ENCODE assay signal across 22 cellular contexts in genomic region chr4:82790060-82790660, GRCh38. TPM values are rescaled to one million over a fixed set of nuclear protein-coding genes. Genes with fewer than 3 reads are reported as not detected.
DNase-seq lines count a peak whose midpoint lies in the region; ATAC-seq and TF ChIP-seq lines count a peak whose summit lies in the region.
"Had no signal": no experiment of that assay in that cellular context is flagged by ENCODE, and none has a peak within 500 bp of the region (broad histone marks: within the 10 kb centered on the region; RNA-seq: fewer than 3 reads in every experiment).

No MANE protein-coding gene starts in this region.

- H3K4me1 ChIP-seq in right atrium auricular region = peaks cover 0 to 5% of the 10 kb centered on the region in 2 donors

- H3K27me3 ChIP-seq in right atrium auricular region (no peaks in the 10 kb centered on the region), dorsolateral prefrontal cortex (no peaks in the 10 kb centered on the region)

- peaks cover 69% of the 10 kb centered on the region for H3K4me1 Mint-ChIP-seq in neural crest cell

- H3K9me3 Mint-ChIP-seq in neural crest cell = no peaks in the 10 kb centered on the region
- H3K9me3 Mint-ChIP-seq: CD8-positive, alpha-beta memory T cell had no signal

- DNase-seq in right atrium auricular region (ENCODE audit: low spot score) = peak; percentile 47
- no peak for DNase-seq in Right ventricle myocardium superior
- DNase-seq in dorsolateral prefrontal cortex = peak in 2 of 10 donors; percentile 40 to 65
- DNase-seq in neural crest cell (ENCODE audit: low read depth, low spot score) = no peak
- no peak for DNase-seq in HUDEP-2 (lab: John Stamatoyannopoulos, UW; ENCODE audit: unreplicated experiment in 76 of 76)
- no peak for DNase-seq in NCI-H146 treated with DMSO at 0.1 percent for 48 hours (lab: John Stamatoyannopoulos, UW; ENCODE audit: unreplicated experiment)
- DNase-seq: CD8-positive, alpha-beta memory T cell; GM23248; NCI-H1417; NCI-H1930; NCI-H226; NCI-H510A treated with DMSO at 0.1 percent for 48 hours; NCI-H748 treated with DMSO at 0.1 percent for 48 hours; NK-92 treated with Interleukin-12 subunit alpha and Interleukin-12 subunit beta, amount 100 ng/mL, for 24 hours; SIG-M5; SK-N-SH had no signal

- H3K4me3 ChIP-seq in right atrium auricular region (no peak overlapping the region), dorsolateral prefrontal cortex (peak overlapping the region in 25 of 59 donors; percentile 0 to 88 (median 18))
- H3K4me3 ChIP-seq: GM23248, HAP-1 had no signal

- no peaks in the 10 kb centered on the region for H3K36me3 ChIP-seq in right atrium auricular region
- H3K36me3 ChIP-seq: HAP-1 had no signal

- peak overlapping the region; percentile 12 for H3K4me3 Mint-ChIP-seq in neural crest cell
- H3K4me3 Mint-ChIP-seq: CD8-positive, alpha-beta memory T cell had no signal

- H3K27ac Mint-ChIP-seq in neural crest cell (ENCODE audit: unreplicated experiment) = no peak overlapping the region

- no peaks in the 10 kb centered on the region for H3K36me3 Mint-ChIP-seq in neural crest cell (ENCODE audit: low read depth)
- H3K36me3 Mint-ChIP-seq: CD8-positive, alpha-beta memory T cell had no signal

- no peaks in the 10 kb centered on the region for H3K9me3 ChIP-seq in right atrium auricular region
- H3K9me3 ChIP-seq: HAP-1, SK-N-SH had no signal

- intact Hi-C loops in Right ventricle myocardium superior (cut with DNase I) = no loop called here
- intact Hi-C loops in dorsolateral prefrontal cortex (cut with DNase I) = loop anchor here (10.0 kb wide), 4 partner anchors 45 to 325 kb away; partner anchors contain the start of genes LIN54 (in 1 of the 2) and TMEM150C (in 1 of the 2)

- no peaks in the 10 kb centered on the region for H3K27me3 Mint-ChIP-seq in neural crest cell (ENCODE audit: low read depth)

- ATAC-seq in Right ventricle myocardium superior (ENCODE audit: poor library complexity) (no peak), HG02610 (IDR thresholded peaks at IDR 0.05; ENCODE audit: unreplicated experiment) (no peak), GM19035 (IDR thresholded peaks at IDR 0.05; ENCODE audit: unreplicated experiment) (no peak)

- H3K27ac ChIP-seq in right atrium auricular region (no peak overlapping the region), dorsolateral prefrontal cortex (peak overlapping the region; percentile 14 to 97 (median 91))
- H3K27ac ChIP-seq: C4-2B, GM23248, KMS-11, RWPE1 had no signal

- TF ChIP-seq CTCF in right atrium auricular region (IDR thresholded peaks at IDR 0.05) = no peak
- TF ChIP-seq CTCF in dorsolateral prefrontal cortex (IDR thresholded peaks at IDR 0.05 in 54 of 56, conservative IDR thresholded peaks at IDR 0.05 in 2 of 56; ENCODE audit: low read depth in 1 of 56, partially characterized antibody in 56 of 56) = no peak
- TF ChIP-seq CTCF in neural crest cell (conservative IDR thresholded peaks at IDR 0.05) = no peak

RNA-seq across cellular contexts. Expression of gene SCD5, which starts 8.4 kb away (rescaled TPM):
- 10 to 100 TPM in 1 of 2 donors, 1 to 10 TPM in 1; 9.7 to 14.0 TPM for total RNA-seq in right atrium auricular region
- total RNA-seq in Right ventricle myocardium superior = 4.9 TPM
- total RNA-seq in dorsolateral prefrontal cortex = 100 to 1,000 TPM; 191 to 439 (median 289) TPM
- 39.5 and 40.7 TPM in 2 replicates for total RNA-seq in neural crest cell

Comparison
In these comparisons a context has a peak if more than half of its experiments do, and no peak if none do; other contexts are left out.
1. H3K27ac ChIP-seq: peak in dorsolateral prefrontal cortex (59 of 59); none in right atrium auricular region (0 of 2).